Comparison of ENCODE assay signal across 27 cellular contexts in the genomic region with DNA sequence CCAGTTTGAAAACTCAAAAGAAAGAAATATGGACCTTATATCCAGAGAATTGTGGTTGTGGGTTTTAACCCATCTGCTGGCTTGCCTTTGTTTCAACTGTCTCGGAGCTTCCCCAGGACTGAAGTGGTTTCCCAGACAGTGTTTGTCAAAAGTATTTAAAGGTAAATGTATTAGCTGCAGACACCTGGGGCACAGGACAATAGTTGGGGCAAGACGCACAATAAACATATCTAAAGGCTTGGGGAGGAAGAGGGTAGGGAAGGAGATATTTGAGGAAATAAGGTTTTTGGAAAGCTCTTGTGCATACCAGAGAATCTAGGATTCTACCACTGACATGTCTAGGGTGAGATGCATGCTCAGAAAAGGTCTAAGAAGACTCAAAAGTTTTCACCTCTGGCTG.
"Had no signal": no experiment of that assay in that cellular context is flagged by ENCODE, and none has a peak within 500 bp of the region (broad histone marks: within the 10 kb centered on the region; RNA-seq: fewer than 3 reads in every experiment).

No MANE protein-coding gene starts in this region.

- H3K4me1 Mint-ChIP-seq: activated CD4-positive, alpha-beta T cell treated with anti-CD3 and anti-CD28 coated beads, Interleukin-2, amount 10 ng/mL, durations not matched to agents 24 days and 14 days; activated naive CD8-positive, alpha-beta T cell treated with anti-CD3 and anti-CD28 coated beads for 36 hours; activated T-helper 17 cell treated with anti-CD3 and anti-CD28 coated beads, Interleukin-2, amount 50 U/mL, for 72 hours had no signal

- H3K4me3 Mint-ChIP-seq: activated CD4-positive, alpha-beta T cell treated with anti-CD3 and anti-CD28 coated beads, Interleukin-2, amount 10 ng/mL, durations not matched to agents 24 days and 14 days; activated CD8-positive, alpha-beta T cell treated with anti-CD3 and anti-CD28 coated beads for 36 hours; activated naive CD8-positive, alpha-beta T cell treated with anti-CD3 and anti-CD28 coated beads for 36 hours; activated T-cell treated with anti-CD3 and anti-CD28 coated beads, Interleukin-2, amount 50 U/mL, for 72 hours; activated T-helper 17 cell treated with anti-CD3 and anti-CD28 coated beads, Interleukin-2, amount 50 U/mL, for 72 hours had no signal

- H3K27me3 ChIP-seq: brain microvascular endothelial cell had no signal

- H3K36me3 ChIP-seq: brain microvascular endothelial cell, WERI-Rb-1 had no signal

- H3K36me3 Mint-ChIP-seq: activated naive CD8-positive, alpha-beta T cell treated with anti-CD3 and anti-CD28 coated beads for 36 hours had no signal

- H3K27ac ChIP-seq: brain microvascular endothelial cell, WERI-Rb-1 had no signal

- H3K27ac Mint-ChIP-seq: activated CD4-positive, alpha-beta T cell treated with anti-CD3 and anti-CD28 coated beads, Interleukin-2, amount 10 ng/mL, durations not matched to agents 24 days and 14 days; activated CD8-positive, alpha-beta T cell treated with anti-CD3 and anti-CD28 coated beads for 36 hours; activated naive CD8-positive, alpha-beta T cell treated with anti-CD3 and anti-CD28 coated beads for 36 hours; activated T-cell treated with anti-CD3 and anti-CD28 coated beads, Interleukin-2, amount 50 U/mL, for 72 hours; activated T-helper 17 cell treated with anti-CD3 and anti-CD28 coated beads, Interleukin-2, amount 50 U/mL, for 72 hours had no signal

- H3K9me3 Mint-ChIP-seq: activated CD4-positive, alpha-beta T cell treated with anti-CD3 and anti-CD28 coated beads, Interleukin-2, amount 10 ng/mL, durations not matched to agents 24 days and 14 days; activated T-helper 17 cell treated with anti-CD3 and anti-CD28 coated beads, Interleukin-2, amount 50 U/mL, for 72 hours had no signal

- ATAC-seq: activated CD8-positive, alpha-beta T cell treated with anti-CD3 and anti-CD28 coated beads for 36 hours; activated T-cell treated with anti-CD3 and anti-CD28 coated beads, Interleukin-2, amount 50 U/mL, for 72 hours; activated T-helper 17 cell treated with anti-CD3 and anti-CD28 coated beads, Interleukin-2, amount 50 U/mL, for 72 hours had no signal

- DNase-seq: activated CD4-positive, alpha-beta T cell treated with anti-CD3 and anti-CD28 coated beads, Interleukin-2, amount 10 ng/mL, durations not matched to agents 24 days and 14 days; activated CD4-positive, alpha-beta T cell treated with anti-CD3 and anti-CD28 coated beads, Interleukin-2, amount 50 U/mL, for 4 hours; activated CD8-positive, alpha-beta T cell treated with anti-CD3 and anti-CD28 coated beads for 36 hours; activated effector memory CD4-positive, alpha-beta T cell treated with anti-CD3 and anti-CD28 coated beads, Interleukin-2, amount 50 U/mL, for 16 hours; activated naive CD4-positive, alpha-beta T cell; activated naive CD4-positive, alpha-beta T cell treated with anti-CD3 and anti-CD28 coated beads, Interleukin-2, amount 50 U/mL, for 16 hours; activated naive CD8-positive, alpha-beta T cell treated with anti-CD3 and anti-CD28 coated beads for 36 hours; activated T-cell treated with anti-CD3 and anti-CD28 coated beads, Interleukin-2, amount 50 U/mL, for 1 hour; activated T-cell treated with anti-CD3 and anti-CD28 coated beads, Interleukin-2, amount 50 U/mL, for 72 hours; amniotic stem cell; aorta; brain microvascular endothelial cell; central memory CD4-positive, alpha-beta T cell; NCI-H1092 treated with DMSO at 0.1 percent for 48 hours; NCI-H1417; NCI-H146; NCI-H187 treated with DMSO at 0.1 percent for 48 hours; NCI-H2081 treated with DMSO at 0.1 percent for 48 hours; NCI-H345; NCI-H524 treated with DMSO at 0.1 percent for 48 hours; Right ventricle myocardium superior; SW 1271; T-helper 1 cell; T-helper 2 cell; T-helper 9 cell; WERI-Rb-1 had no signal

- H3K27me3 Mint-ChIP-seq: activated CD4-positive, alpha-beta T cell treated with anti-CD3 and anti-CD28 coated beads, Interleukin-2, amount 10 ng/mL, durations not matched to agents 24 days and 14 days had no signal
